8 cellular contexts compared by ENCODE assay signal in the genomic region with DNA sequence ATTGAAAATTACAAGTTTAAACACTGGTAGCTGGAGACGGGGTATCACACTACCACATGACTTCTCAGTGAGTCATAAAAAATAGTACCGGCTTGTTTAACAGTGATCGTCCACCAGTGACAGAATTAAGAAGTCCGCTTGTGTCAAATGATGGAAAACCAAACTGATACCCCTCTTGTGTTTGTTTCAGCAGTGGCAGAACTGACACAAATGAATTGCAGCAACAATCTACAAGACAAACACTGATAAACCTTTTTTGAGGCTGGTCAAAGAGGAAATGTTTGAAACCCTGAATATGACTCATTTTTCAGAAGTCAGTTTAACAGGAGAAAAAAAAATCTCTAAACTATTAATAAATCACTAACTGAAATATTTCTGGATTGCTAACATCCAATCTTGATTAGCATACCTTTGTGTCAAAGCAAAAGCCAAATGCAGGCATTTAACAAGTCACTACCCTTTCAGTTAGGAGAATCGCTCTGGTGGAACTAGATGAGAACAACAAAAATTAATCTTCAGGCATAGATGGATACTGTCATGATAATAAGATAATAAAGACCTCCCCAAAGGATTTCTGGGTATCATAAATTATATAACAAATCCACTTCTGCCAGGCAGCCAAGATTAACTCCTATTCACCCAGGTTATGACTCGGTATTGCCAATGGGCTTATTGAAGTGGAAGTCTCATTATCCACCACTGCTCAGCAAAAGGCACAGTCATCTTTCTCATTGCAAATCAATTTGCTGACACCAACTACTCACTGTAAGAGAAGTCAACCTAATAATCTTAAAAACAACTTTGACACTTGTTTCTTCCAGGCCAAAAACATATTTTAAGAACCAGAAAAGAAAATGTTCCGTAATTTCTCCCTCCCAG. TPM values are rescaled to one million over a fixed set of nuclear protein-coding genes. Genes with fewer than 3 reads are reported as not detected.
DNase-seq lines count a peak whose midpoint lies in the region; ATAC-seq and TF ChIP-seq lines count a peak whose summit lies in the region.

No MANE protein-coding gene starts in this region.

- intact Hi-C loops in mammary epithelial cell (cut with micrococcal nuclease) = loop anchor here (1.0 kb wide), 1 partner anchor 21 kb away; a partner anchor contains a TSS

- WGBS in mammary epithelial cell (ENCODE audit: low coverage, missing lambda C conversion rate) = 47% methylated on average over 7 of the region's 7 CpGs

- peak overlapping the region; percentile 74 for H3K4me2 ChIP-seq in mammary epithelial cell (ENCODE audit: insufficient read depth, low read depth, low read length)

- CTCF ChIA-PET in mammary epithelial cell (lab: Charles Lee; ENCODE audit: low non-redundant PET) = no interaction called here

- no peaks in the 10 kb centered on the region for H4K20me1 ChIP-seq in mammary epithelial cell (ENCODE audit: insufficient read depth, low read length)

- no peaks in the 10 kb centered on the region for H3K27me3 ChIP-seq in GM06990 (replicated peaks; ENCODE audit: control insufficient read depth, insufficient read depth, low read length)
- no peaks in the 10 kb centered on the region for H3K27me3 ChIP-seq in mammary epithelial cell (ENCODE audit: insufficient read depth, low read length)

- ATAC-seq in HG03342 (IDR thresholded peaks at IDR 0.05; ENCODE audit: unreplicated experiment) (peak; percentile 45), omental fat pad (ENCODE audit: low FRiP score) (peak; percentile 63), GM18498 (IDR thresholded peaks at IDR 0.05; ENCODE audit: unreplicated experiment) (no peak)

- dilution Hi-C loops in mammary epithelial cell (cut with HindIII; ENCODE audit: low sequenced_read_pairs) = no loop called here

- H3K27ac ChIP-seq in mammary epithelial cell (ENCODE audit: insufficient read depth, low read depth, low read length) = peak overlapping the region; percentile 61

- H3K4me1 ChIP-seq in mammary epithelial cell (ENCODE audit: insufficient read depth, low read length) = peaks cover 30% of the 10 kb centered on the region

- peaks cover 92% of the 10 kb centered on the region for H3K79me2 ChIP-seq in mammary epithelial cell (ENCODE audit: insufficient read depth, low read length)

- in situ Hi-C loops in mammary epithelial cell (cut with MboI; ENCODE audit: low sequenced_read_pairs in 2 of 2) = no loop called here

- H2AFZ ChIP-seq in mammary epithelial cell (ENCODE audit: low read depth, low read length) = no peak overlapping the region

- H3K9me3 ChIP-seq in mammary epithelial cell (replicated peaks; ENCODE audit: insufficient read depth, low read length) = no peaks in the 10 kb centered on the region

- H3K4me3 ChIP-seq in GM06990 (replicated peaks; ENCODE audit: low read depth, low read length) (peak overlapping the region; percentile 3; the same call in 1 of the 2 replicates), mammary epithelial cell (replicated peaks in 1 of 3; ENCODE audit: insufficient read depth in 1 of 3, low read depth in 2 of 3, low read length in 3 of 3) (no peak overlapping the region)

- BruUV-seq in mammary epithelial cell (replicated peaks; lab: Mats Ljungman, UMichigan) = no TSS peak

- DNase-seq in GM06990 (ENCODE audit: extremely low read depth, insufficient read length) = peak; percentile 41
- DNase-seq in mammary epithelial cell = peak; percentile 61
- no peak for DNase-seq in omental fat pad (ENCODE audit: low spot score)
- no peak for DNase-seq in ecto neural progenitor cell (ENCODE audit: low spot score)
- DNase-seq in stimulated activated CD8-positive, alpha-beta memory T cell treated with anti-CD3 and anti-CD28 coated beads, Interleukin-4, amount 100 ng/mL, for 48 hours = no peak
- DNase-seq in HK-2 (ENCODE audit: unreplicated experiment) = no peak

- H3K9ac ChIP-seq in mammary epithelial cell (ENCODE audit: insufficient read depth, low read length) = peak overlapping the region; percentile 56

- H3K36me3 ChIP-seq in GM06990 (ENCODE audit: control insufficient read depth, insufficient read depth, low read length) = no peaks in the 10 kb centered on the region
- no peaks in the 10 kb centered on the region for H3K36me3 ChIP-seq in mammary epithelial cell (ENCODE audit: insufficient read depth, low read length)

- TF ChIP-seq CTCF in GM06990 (IDR thresholded peaks at IDR 0.05; ENCODE audit: insufficient read depth, low read length, poor library complexity, severe bottlenecking) (no peak), mammary epithelial cell (conservative IDR thresholded peaks at IDR 0.05 in 1 of 2, IDR thresholded peaks at IDR 0.05 in 1 of 2; ENCODE audit: extremely low read depth in 1 of 2, insufficient read depth in 1 of 2, low read depth in 1 of 2, low read length in 2 of 2) (no peak), omental fat pad (IDR thresholded peaks at IDR 0.05) (no peak)

RNA-seq across cellular contexts. Expression of a gene that starts 20.7 kb away (rescaled TPM):
- total RNA-seq in mammary epithelial cell = 10 to 100 TPM; 20.2 to 25.0 TPM
- polyA plus RNA-seq in mammary epithelial cell = 5.4 TPM
- polyA minus RNA-seq in mammary epithelial cell = 10.9 TPM
- total RNA-seq in omental fat pad = 100 to 1,000 TPM in 1 of 4 donors, 10 to 100 TPM in 3; 37.4 to 103 (median 79.9) TPM

RNA-seq across cellular contexts. Expression of a gene that starts 21.2 kb away (rescaled TPM):
- total RNA-seq in mammary epithelial cell = 10 to 100 TPM; 20.8 to 24.3 TPM
- polyA plus RNA-seq in mammary epithelial cell = 25.3 TPM
- polyA minus RNA-seq in mammary epithelial cell = 10.0 TPM
- 10 to 100 TPM; 31.3 to 68.3 (median 50.3) TPM for total RNA-seq in omental fat pad

Comparison
In these comparisons a context has a peak if more than half of its experiments do, and no peak if none do; other contexts are left out.
1. DNase-seq: peak in GM06990 (single experiment) and mammary epithelial cell (single experiment); none in omental fat pad (single experiment), ecto neural progenitor cell (single experiment), stimulated activated CD8-positive, alpha-beta memory T cell treated with anti-CD3 and anti-CD28 coated beads, Interleukin-4, amount 100 ng/mL, for 48 hours (single experiment) and HK-2 (single experiment).